1 cellular context compared by ENCODE assay signal in genomic region chr15:67207555-67208182, GRCh38.
TF ChIP-seq lines count a peak whose summit lies in the region.

No MANE protein-coding gene starts in this region.

TF ChIP-seq in K562, 482 proteins besides CTCF, POLR2A, EP300 and RAD21 (continued from another document):
- TF ChIP-seq ZMIZ1 (IDR thresholded peaks at IDR 0.05; ENCODE audit: low read depth in 2 of 2, low read length in 2 of 2) (no peak), ZNF146 (CRISPR knock-in tag; IDR thresholded peaks at IDR 0.05; ENCODE audit: unreplicated experiment) (no peak), BCLAF1 (IDR thresholded peaks at IDR 0.05; ENCODE audit: borderline replicate concordance in 1 of 2, control insufficient read depth in 1 of 2, low read depth in 2 of 2, low read length in 1 of 2) (no peak)
